ENCODE assay signal across 1 cellular context in genomic region chr2:43024515-43024962, GRCh38.
TF ChIP-seq lines count a peak whose summit lies in the region.

No MANE protein-coding gene starts in this region.

TF ChIP-seq in HepG2, 621 proteins besides CTCF, POLR2A, EP300 and RAD21 (continued from another document and continues in another):
- TF ChIP-seq ZSCAN9 (CRISPR knock-in tag; IDR thresholded peaks at IDR 0.05; ENCODE audit: borderline replicate concordance) (0 out of 2 replicates have a peak, but pooled peaks have one; percentile 24), JARID2 (CRISPR knock-in tag; IDR thresholded peaks at IDR 0.05; ENCODE audit: insufficient replicate concordance) (no peak), ZSCAN29 (CRISPR knock-in tag; conservative IDR thresholded peaks at IDR 0.05) (0 out of 2 replicates have a peak, but pooled peaks have one; percentile 25), BATF2 (CRISPR knock-in tag; IDR thresholded peaks at IDR 0.05) (no peak), ZNF431 (CRISPR knock-in tag; IDR thresholded peaks at IDR 0.05; ENCODE audit: borderline replicate concordance, low read depth) (no peak), ZNF383 (CRISPR knock-in tag; IDR thresholded peaks at IDR 0.05; ENCODE audit: borderline replicate concordance) (no peak), LRRFIP1 (CRISPR knock-in tag; conservative IDR thresholded peaks at IDR 0.05) (no peak), GATAD1 (CRISPR knock-in tag; IDR thresholded peaks at IDR 0.05) (peak; percentile 20; the same call in 1 of the 2 replicates), THAP11 (CRISPR knock-in tag; IDR thresholded peaks at IDR 0.05) (peak; percentile 62; the same call in 1 of the 2 replicates), TBL1XR1 (IDR thresholded peaks at IDR 0.05; ENCODE audit: borderline replicate concordance, low read length, partially characterized antibody) (no peak), DPF2 (CRISPR knock-in tag; IDR thresholded peaks at IDR 0.05; ENCODE audit: borderline replicate concordance, low read depth) (no peak), PHF20 (CRISPR knock-in tag; IDR thresholded peaks at IDR 0.05) (no peak), TCF12 (IDR thresholded peaks at IDR 0.05) (no peak), TCF12 (CRISPR knock-in tag; IDR thresholded peaks at IDR 0.05) (no peak), NBN (conservative IDR thresholded peaks at IDR 0.05) (no peak), GABPB1 (CRISPR knock-in tag; IDR thresholded peaks at IDR 0.05) (no peak), SYNCRIP (IDR thresholded peaks at IDR 0.05; ENCODE audit: insufficient read depth, low read depth, low read length) (no peak), CBX2 (IDR thresholded peaks at IDR 0.05; ENCODE audit: low read depth, low read length) (no peak), CBX2 (CRISPR knock-in tag; IDR thresholded peaks at IDR 0.05; ENCODE audit: low read depth) (no peak), REL (CRISPR knock-in tag; conservative IDR thresholded peaks at IDR 0.05) (no peak), KLF16 (CRISPR knock-in tag; IDR thresholded peaks at IDR 0.05) (0 out of 4 replicates have a peak, but pooled peaks of 1 of the 2 experiments have one; percentile 44), ZNF790 (CRISPR knock-in tag; IDR thresholded peaks at IDR 0.05; ENCODE audit: borderline replicate concordance) (no peak), GTF2F1 (IDR thresholded peaks at IDR 0.05; ENCODE audit: low read length) (no peak), THAP9 (CRISPR knock-in tag; IDR thresholded peaks at IDR 0.05; ENCODE audit: borderline replicate concordance) (0 out of 2 replicates have a peak, but pooled peaks have one; percentile 66), POLR2G (IDR thresholded peaks at IDR 0.05; ENCODE audit: low read depth, low read length) (no peak), KLF9 (CRISPR knock-in tag; IDR thresholded peaks at IDR 0.05; ENCODE audit: low read depth) (no peak), ZNF326 (CRISPR knock-in tag; IDR thresholded peaks at IDR 0.05; ENCODE audit: borderline replicate concordance) (no peak), ZNF414 (CRISPR knock-in tag; IDR thresholded peaks at IDR 0.05) (no peak), FOXA1 (IDR thresholded peaks at IDR 0.05) (no peak), FOXA1 (CRISPR knock-in tag; IDR thresholded peaks at IDR 0.05) (no peak; the same call in 1 of the 2 replicates), MED1 (CRISPR knock-in tag; IDR thresholded peaks at IDR 0.05) (no peak), MIXL1 (CRISPR knock-in tag; IDR thresholded peaks at IDR 0.05) (no peak), ZNF225 (CRISPR knock-in tag; IDR thresholded peaks at IDR 0.05) (no peak), REXO4 (CRISPR knock-in tag; IDR thresholded peaks at IDR 0.05; ENCODE audit: borderline replicate concordance) (no peak), IKZF1 (IDR thresholded peaks at IDR 0.05) (no peak)
- TF ChIP-seq, protein P1, sequence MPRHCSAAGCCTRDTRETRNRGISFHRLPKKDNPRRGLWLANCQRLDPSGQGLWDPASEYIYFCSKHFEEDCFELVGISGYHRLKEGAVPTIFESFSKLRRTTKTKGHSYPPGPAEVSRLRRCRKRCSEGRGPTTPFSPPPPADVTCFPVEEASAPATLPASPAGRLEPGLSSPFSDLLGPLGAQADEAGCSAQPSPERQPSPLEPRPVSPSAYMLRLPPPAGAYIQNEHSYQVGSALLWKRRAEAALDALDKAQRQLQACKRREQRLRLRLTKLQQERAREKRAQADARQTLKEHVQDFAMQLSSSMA (CRISPR knock-in tag; IDR thresholded peaks at IDR 0.05) = no peak
- TF ChIP-seq, protein P2, sequence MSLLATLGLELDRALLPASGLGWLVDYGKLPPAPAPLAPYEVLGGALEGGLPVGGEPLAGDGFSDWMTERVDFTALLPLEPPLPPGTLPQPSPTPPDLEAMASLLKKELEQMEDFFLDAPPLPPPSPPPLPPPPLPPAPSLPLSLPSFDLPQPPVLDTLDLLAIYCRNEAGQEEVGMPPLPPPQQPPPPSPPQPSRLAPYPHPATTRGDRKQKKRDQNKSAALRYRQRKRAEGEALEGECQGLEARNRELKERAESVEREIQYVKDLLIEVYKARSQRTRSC (CRISPR knock-in tag; IDR thresholded peaks at IDR 0.05; ENCODE audit: low read depth) = no peak
- TF ChIP-seq, protein P3, sequence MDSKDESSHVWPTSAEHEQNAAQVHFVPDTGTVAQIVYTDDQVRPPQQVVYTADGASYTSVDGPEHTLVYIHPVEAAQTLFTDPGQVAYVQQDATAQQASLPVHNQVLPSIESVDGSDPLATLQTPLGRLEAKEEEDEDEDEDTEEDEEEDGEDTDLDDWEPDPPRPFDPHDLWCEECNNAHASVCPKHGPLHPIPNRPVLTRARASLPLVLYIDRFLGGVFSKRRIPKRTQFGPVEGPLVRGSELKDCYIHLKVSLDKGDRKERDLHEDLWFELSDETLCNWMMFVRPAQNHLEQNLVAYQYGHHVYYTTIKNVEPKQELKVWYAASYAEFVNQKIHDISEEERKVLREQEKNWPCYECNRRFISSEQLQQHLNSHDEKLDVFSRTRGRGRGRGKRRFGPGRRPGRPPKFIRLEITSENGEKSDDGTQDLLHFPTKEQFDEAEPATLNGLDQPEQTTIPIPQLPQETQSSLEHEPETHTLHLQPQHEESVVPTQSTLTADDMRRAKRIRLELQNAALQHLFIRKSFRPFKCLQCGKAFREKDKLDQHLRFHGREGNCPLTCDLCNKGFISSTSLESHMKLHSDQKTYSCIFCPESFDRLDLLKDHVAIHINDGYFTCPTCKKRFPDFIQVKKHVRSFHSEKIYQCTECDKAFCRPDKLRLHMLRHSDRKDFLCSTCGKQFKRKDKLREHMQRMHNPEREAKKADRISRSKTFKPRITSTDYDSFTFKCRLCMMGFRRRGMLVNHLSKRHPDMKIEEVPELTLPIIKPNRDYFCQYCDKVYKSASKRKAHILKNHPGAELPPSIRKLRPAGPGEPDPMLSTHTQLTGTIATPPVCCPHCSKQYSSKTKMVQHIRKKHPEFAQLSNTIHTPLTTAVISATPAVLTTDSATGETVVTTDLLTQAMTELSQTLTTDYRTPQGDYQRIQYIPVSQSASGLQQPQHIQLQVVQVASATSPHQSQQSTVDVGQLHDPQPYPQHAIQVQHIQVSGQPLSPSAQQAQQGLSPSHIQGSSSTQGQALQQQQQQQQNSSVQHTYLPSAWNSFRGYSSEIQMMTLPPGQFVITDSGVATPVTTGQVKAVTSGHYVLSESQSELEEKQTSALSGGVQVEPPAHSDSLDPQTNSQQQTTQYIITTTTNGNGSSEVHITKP (CRISPR knock-in tag; IDR thresholded peaks at IDR 0.05; ENCODE audit: low read depth) = no peak; the same call in 1 of the 2 replicates
- TF ChIP-seq, protein P4, sequence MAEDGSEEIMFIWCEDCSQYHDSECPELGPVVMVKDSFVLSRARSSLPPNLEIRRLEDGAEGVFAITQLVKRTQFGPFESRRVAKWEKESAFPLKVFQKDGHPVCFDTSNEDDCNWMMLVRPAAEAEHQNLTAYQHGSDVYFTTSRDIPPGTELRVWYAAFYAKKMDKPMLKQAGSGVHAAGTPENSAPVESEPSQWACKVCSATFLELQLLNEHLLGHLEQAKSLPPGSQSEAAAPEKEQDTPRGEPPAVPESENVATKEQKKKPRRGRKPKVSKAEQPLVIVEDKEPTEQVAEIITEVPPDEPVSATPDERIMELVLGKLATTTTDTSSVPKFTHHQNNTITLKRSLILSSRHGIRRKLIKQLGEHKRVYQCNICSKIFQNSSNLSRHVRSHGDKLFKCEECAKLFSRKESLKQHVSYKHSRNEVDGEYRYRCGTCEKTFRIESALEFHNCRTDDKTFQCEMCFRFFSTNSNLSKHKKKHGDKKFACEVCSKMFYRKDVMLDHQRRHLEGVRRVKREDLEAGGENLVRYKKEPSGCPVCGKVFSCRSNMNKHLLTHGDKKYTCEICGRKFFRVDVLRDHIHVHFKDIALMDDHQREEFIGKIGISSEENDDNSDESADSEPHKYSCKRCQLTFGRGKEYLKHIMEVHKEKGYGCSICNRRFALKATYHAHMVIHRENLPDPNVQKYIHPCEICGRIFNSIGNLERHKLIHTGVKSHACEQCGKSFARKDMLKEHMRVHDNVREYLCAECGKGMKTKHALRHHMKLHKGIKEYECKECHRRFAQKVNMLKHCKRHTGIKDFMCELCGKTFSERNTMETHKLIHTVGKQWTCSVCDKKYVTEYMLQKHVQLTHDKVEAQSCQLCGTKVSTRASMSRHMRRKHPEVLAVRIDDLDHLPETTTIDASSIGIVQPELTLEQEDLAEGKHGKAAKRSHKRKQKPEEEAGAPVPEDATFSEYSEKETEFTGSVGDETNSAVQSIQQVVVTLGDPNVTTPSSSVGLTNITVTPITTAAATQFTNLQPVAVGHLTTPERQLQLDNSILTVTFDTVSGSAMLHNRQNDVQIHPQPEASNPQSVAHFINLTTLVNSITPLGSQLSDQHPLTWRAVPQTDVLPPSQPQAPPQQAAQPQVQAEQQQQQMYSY (CRISPR knock-in tag; IDR thresholded peaks at IDR 0.05) = no peak
- TF ChIP-seq, protein P5, sequence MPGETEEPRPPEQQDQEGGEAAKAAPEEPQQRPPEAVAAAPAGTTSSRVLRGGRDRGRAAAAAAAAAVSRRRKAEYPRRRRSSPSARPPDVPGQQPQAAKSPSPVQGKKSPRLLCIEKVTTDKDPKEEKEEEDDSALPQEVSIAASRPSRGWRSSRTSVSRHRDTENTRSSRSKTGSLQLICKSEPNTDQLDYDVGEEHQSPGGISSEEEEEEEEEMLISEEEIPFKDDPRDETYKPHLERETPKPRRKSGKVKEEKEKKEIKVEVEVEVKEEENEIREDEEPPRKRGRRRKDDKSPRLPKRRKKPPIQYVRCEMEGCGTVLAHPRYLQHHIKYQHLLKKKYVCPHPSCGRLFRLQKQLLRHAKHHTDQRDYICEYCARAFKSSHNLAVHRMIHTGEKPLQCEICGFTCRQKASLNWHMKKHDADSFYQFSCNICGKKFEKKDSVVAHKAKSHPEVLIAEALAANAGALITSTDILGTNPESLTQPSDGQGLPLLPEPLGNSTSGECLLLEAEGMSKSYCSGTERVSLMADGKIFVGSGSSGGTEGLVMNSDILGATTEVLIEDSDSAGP (CRISPR knock-in tag; IDR thresholded peaks at IDR 0.05; ENCODE audit: borderline replicate concordance) = peak; percentile 58; the same call in 1 of the 2 replicates
- TF ChIP-seq, protein P6, sequence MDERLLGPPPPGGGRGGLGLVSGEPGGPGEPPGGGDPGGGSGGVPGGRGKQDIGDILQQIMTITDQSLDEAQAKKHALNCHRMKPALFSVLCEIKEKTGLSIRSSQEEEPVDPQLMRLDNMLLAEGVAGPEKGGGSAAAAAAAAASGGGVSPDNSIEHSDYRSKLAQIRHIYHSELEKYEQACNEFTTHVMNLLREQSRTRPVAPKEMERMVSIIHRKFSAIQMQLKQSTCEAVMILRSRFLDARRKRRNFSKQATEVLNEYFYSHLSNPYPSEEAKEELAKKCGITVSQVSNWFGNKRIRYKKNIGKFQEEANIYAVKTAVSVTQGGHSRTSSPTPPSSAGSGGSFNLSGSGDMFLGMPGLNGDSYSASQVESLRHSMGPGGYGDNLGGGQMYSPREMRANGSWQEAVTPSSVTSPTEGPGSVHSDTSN (CRISPR knock-in tag; IDR thresholded peaks at IDR 0.05) = no peak; the same call in 1 of the 2 replicates
- TF ChIP-seq, protein P7, sequence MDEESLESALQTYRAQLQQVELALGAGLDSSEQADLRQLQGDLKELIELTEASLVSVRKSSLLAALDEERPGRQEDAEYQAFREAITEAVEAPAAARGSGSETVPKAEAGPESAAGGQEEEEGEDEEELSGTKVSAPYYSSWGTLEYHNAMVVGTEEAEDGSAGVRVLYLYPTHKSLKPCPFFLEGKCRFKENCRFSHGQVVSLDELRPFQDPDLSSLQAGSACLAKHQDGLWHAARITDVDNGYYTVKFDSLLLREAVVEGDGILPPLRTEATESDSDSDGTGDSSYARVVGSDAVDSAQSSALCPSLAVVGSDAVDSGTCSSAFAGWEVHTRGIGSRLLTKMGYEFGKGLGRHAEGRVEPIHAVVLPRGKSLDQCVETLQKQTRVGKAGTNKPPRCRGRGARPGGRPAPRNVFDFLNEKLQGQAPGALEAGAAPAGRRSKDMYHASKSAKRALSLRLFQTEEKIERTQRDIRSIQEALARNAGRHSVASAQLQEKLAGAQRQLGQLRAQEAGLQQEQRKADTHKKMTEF (CRISPR knock-in tag; IDR thresholded peaks at IDR 0.05) = 0 out of 2 replicates have a peak, but pooled peaks have one; percentile 26
